In the genomic region with DNA sequence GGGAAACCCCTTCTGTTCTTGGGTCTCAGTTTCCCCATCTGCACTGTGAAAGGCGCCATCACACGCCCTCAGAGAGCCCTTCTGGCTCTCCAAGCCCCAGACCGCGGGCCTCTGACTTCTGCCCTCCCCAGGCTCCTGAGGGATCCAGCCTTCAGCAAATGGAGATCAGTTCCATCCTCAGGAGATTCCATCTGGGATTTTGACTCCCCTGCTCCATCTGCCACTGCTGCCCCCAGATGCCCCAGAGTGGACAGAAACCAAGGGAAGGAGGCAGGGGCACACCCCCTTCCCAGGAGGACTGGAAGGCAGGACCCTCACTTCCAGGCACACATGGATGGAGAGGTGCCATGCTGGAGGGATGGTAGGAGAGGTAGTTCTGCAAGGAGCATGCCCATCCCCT, we compare ENCODE assay signal across 23 cellular contexts.
"Had no signal": no experiment of that assay in that cellular context is flagged by ENCODE, and none has a peak within 500 bp of the region (broad histone marks: within the 10 kb centered on the region; RNA-seq: fewer than 3 reads in every experiment).

No MANE protein-coding gene starts in this region.

- H3K27me3 ChIP-seq: heart right ventricle, ovary, right atrium auricular region, sigmoid colon, suprapubic skin, thyroid gland, upper lobe of left lung, vagina had no signal

- H3K36me3 ChIP-seq: heart right ventricle, ovary, right atrium auricular region, sigmoid colon, suprapubic skin, thyroid gland, upper lobe of left lung, vagina had no signal

- H3K4me1 Mint-ChIP-seq: natural killer cell had no signal

- H3K4me3 ChIP-seq: coronary artery, heart right ventricle, mucosa of descending colon, ovary, right atrium auricular region, sigmoid colon, suprapubic skin, thyroid gland, upper lobe of left lung, vagina had no signal

- H3K27ac ChIP-seq: coronary artery, heart right ventricle, ovary, right atrium auricular region, suprapubic skin, thyroid gland, upper lobe of left lung, vagina had no signal

- H3K9me3 ChIP-seq: heart right ventricle, mucosa of descending colon, ovary, right atrium auricular region, sigmoid colon, suprapubic skin, thyroid gland, upper lobe of left lung, vagina had no signal

- H3K9me3 Mint-ChIP-seq: endodermal cell, natural killer cell, neural crest cell had no signal

- FAIRE-seq: frontal cortex, islet of Langerhans, small intestine had no signal

- DNase-seq: effector CD4-positive, alpha-beta T cell; endodermal cell; heart right ventricle; hypothalamus; kidney glomerular epithelial cell; mammary epithelial cell; mucosa of descending colon; natural killer cell; nucleus accumbens; ovary; sigmoid colon; small intestine; stimulated activated CD4-positive, alpha-beta T cell treated with anti-CD3 and anti-CD28 coated beads, Interleukin-2, amount 100 ng/mL, for 48 hours; stimulated activated naive CD4-positive, alpha-beta T cell treated with Interleukin-2 at 50 U/mL for 16 hours; thyroid gland; upper lobe of left lung had no signal

- H3K36me3 Mint-ChIP-seq: natural killer cell had no signal

- H3K4me3 Mint-ChIP-seq: endodermal cell, natural killer cell, neural crest cell had no signal

- H3K27ac Mint-ChIP-seq: endodermal cell, natural killer cell had no signal

- ATAC-seq: heart right ventricle, mucosa of descending colon, natural killer cell had no signal
